ENCODE assay signal across 29 cellular contexts in genomic region chr1:75730432-75730831, GRCh38.
"Had no signal": no experiment of that assay in that cellular context is flagged by ENCODE, and none has a peak within 500 bp of the region (broad histone marks: within the 10 kb centered on the region; RNA-seq: fewer than 3 reads in every experiment).

No MANE protein-coding gene starts in this region.

- H3K27me3 ChIP-seq: left lung, pancreas, sigmoid colon, spleen, tibial nerve, upper lobe of left lung, vagina had no signal

- H3K27me3 Mint-ChIP-seq: naive thymus-derived CD8-positive, alpha-beta T cell; stimulated activated naive CD8-positive, alpha-beta T cell treated with anti-CD3 and anti-CD28 coated beads, Interleukin-15, amount 100 ng/mL, for 72 hours had no signal

- DNase-seq: hypothalamus; immature natural killer cell; kidney; left colon; left lung; lower lobe of right lung; mammary epithelial cell; midbrain; mucosa of descending colon; naive thymus-derived CD8-positive, alpha-beta T cell; nucleus accumbens; pancreas; posterior cingulate gyrus; retina; right cardiac atrium; sigmoid colon; small intestine; spleen; stimulated activated CD4-positive, alpha-beta T cell treated with anti-CD3 and anti-CD28 coated beads, Interleukin-4, amount 100 ng/mL, for 24 hours; stimulated activated naive CD4-positive, alpha-beta T cell treated with Interleukin-2 at 50 U/mL for 16 hours; stimulated activated naive CD8-positive, alpha-beta T cell treated with anti-CD3 and anti-CD28 coated beads, Interleukin-15, amount 100 ng/mL, for 72 hours; substantia nigra; upper lobe of left lung had no signal

- H3K9me3 Mint-ChIP-seq: immature natural killer cell; naive thymus-derived CD8-positive, alpha-beta T cell; nephron; neural crest cell; stimulated activated effector memory CD8-positive, alpha-beta T cell treated with anti-CD3 and anti-CD28 coated beads, Interleukin-12 subunit alpha, Interleukin-12 subunit beta, amount 100 ng/mL, for 72 hours; stimulated activated naive CD8-positive, alpha-beta T cell treated with anti-CD3 and anti-CD28 coated beads, Interleukin-15, amount 100 ng/mL, for 72 hours had no signal

- H3K9me3 ChIP-seq: left lung, lower lobe of right lung, mucosa of descending colon, pancreas, prostate gland, sigmoid colon, spleen, tibial nerve, upper lobe of left lung, vagina had no signal

- H3K4me3 Mint-ChIP-seq: immature natural killer cell; naive thymus-derived CD8-positive, alpha-beta T cell; nephron; neural crest cell; stimulated activated effector memory CD8-positive, alpha-beta T cell treated with anti-CD3 and anti-CD28 coated beads, Interleukin-12 subunit alpha, Interleukin-12 subunit beta, amount 100 ng/mL, for 72 hours; stimulated activated naive CD8-positive, alpha-beta T cell treated with anti-CD3 and anti-CD28 coated beads, Interleukin-15, amount 100 ng/mL, for 72 hours had no signal

- H3K27ac ChIP-seq: left lung, lower lobe of right lung, pancreas, prostate gland, sigmoid colon, tibial nerve, upper lobe of left lung, vagina had no signal

- H3K4me3 ChIP-seq: left lung, lower lobe of right lung, mucosa of descending colon, pancreas, prostate gland, sigmoid colon, spleen, tibial nerve, upper lobe of left lung, vagina had no signal

- ATAC-seq: left colon; left lung; lower lobe of right lung; mucosa of descending colon; naive thymus-derived CD8-positive, alpha-beta T cell; pancreas; right cardiac atrium; stimulated activated effector memory CD8-positive, alpha-beta T cell treated with anti-CD3 and anti-CD28 coated beads, Interleukin-12 subunit alpha, Interleukin-12 subunit beta, amount 100 ng/mL, for 72 hours; stimulated activated naive CD8-positive, alpha-beta T cell treated with anti-CD3 and anti-CD28 coated beads, Interleukin-15, amount 100 ng/mL, for 72 hours had no signal

- H3K27ac Mint-ChIP-seq: immature natural killer cell; nephron; stimulated activated effector memory CD8-positive, alpha-beta T cell treated with anti-CD3 and anti-CD28 coated beads, Interleukin-12 subunit alpha, Interleukin-12 subunit beta, amount 100 ng/mL, for 72 hours; stimulated activated naive CD8-positive, alpha-beta T cell treated with anti-CD3 and anti-CD28 coated beads, Interleukin-15, amount 100 ng/mL, for 72 hours had no signal
